ENCODE assay signal across 8 cellular contexts in genomic region chr17:8209909-8210760, GRCh38. TPM values are rescaled to one million over a fixed set of nuclear protein-coding genes. Genes with fewer than 3 reads are reported as not detected.
DNase-seq lines count a peak whose midpoint lies in the region; ATAC-seq, FAIRE-seq and TF ChIP-seq lines count a peak whose summit lies in the region.

Gene AURKB, minus strand, starts transcription at chr17:8210575. Its CDS starts 351 bp downstream, at chr17:8210224.

- no peak for TF ChIP-seq CTCF in vagina (IDR thresholded peaks at IDR 0.05)

- H3K4me1 Mint-ChIP-seq in T-helper 1 cell treated with Interleukin-12 subunit alpha and Interleukin-12 subunit beta and Interleukin-4 antibody, amounts not matched to agents 30 μg/mL and 1 μg/mL, for 36 hours (ENCODE audit: low read depth), result peaks cover 30% of the 10 kb centered on the region

- peak within 1 kb of the TSS; percentile 94 for H3K4me3 Mint-ChIP-seq in T-helper 1 cell treated with Interleukin-12 subunit alpha and Interleukin-12 subunit beta and Interleukin-4 antibody, amounts not matched to agents 30 μg/mL and 1 μg/mL, for 36 hours

- ATAC-seq in HG02840 (IDR thresholded peaks at IDR 0.05; ENCODE audit: low FRiP score, unreplicated experiment) (peak; percentile 82), left ventricle myocardium superior (peak; percentile 98)

- peak within 1 kb of the TSS; percentile 90 for H3K27ac ChIP-seq in vagina

- H3K36me3 Mint-ChIP-seq in T-helper 1 cell treated with Interleukin-12 subunit alpha and Interleukin-12 subunit beta and Interleukin-4 antibody, amounts not matched to agents 30 μg/mL and 1 μg/mL, for 36 hours (ENCODE audit: low read depth), result peaks cover 18% of the 10 kb centered on the region

- intact Hi-C loops in left ventricle myocardium superior (cut with micrococcal nuclease), result no loop called here
- intact Hi-C loops in vagina (cut with DNase I), result no loop called here

- H3K4me1 ChIP-seq in vagina, result peaks cover 12% of the 10 kb centered on the region

- peak within 1 kb of the TSS; percentile 90 for H3K27ac Mint-ChIP-seq in T-helper 1 cell treated with Interleukin-12 subunit alpha and Interleukin-12 subunit beta and Interleukin-4 antibody, amounts not matched to agents 30 μg/mL and 1 μg/mL, for 36 hours

- peak; percentile 97 for FAIRE-seq in GM12892 (lab: Jason Lieb, UNC)

- H3K27me3 ChIP-seq in vagina, result no peaks in the 10 kb centered on the region

- peak within 1 kb of the TSS; percentile 57 to 60 for H3K4me3 ChIP-seq in vagina

- no peaks in the 10 kb centered on the region for H3K9me3 ChIP-seq in vagina

- peak; percentile 97 for DNase-seq in GM12892 (ENCODE audit: insufficient read length)
- peak; percentile 70 for DNase-seq in NCI-H1436 treated with DMSO at 0.1 percent for 48 hours (lab: John Stamatoyannopoulos, UW)
- peak; percentile 96 for DNase-seq in amniotic stem cell (lab: John Stamatoyannopoulos, UW)
- DNase-seq in left ventricle myocardium superior, result peak; percentile 93
- peak; percentile 83 for DNase-seq in pulmonary artery endothelial cell (ENCODE audit: low read depth, low spot score)
- DNase-seq in vagina (ENCODE audit: extremely low spot score in 2 of 2), result peak in 1 of 2 donors; percentile 93

- no peaks in the 10 kb centered on the region for H3K9me3 Mint-ChIP-seq in T-helper 1 cell treated with Interleukin-12 subunit alpha and Interleukin-12 subunit beta and Interleukin-4 antibody, amounts not matched to agents 30 μg/mL and 1 μg/mL, for 36 hours

- H3K36me3 ChIP-seq in vagina, result no peaks in the 10 kb centered on the region

- TF ChIP-seq POLR2A in GM12892 (IDR thresholded peaks at IDR 0.05; ENCODE audit: low read depth, low read length) (peak; percentile 85), vagina (IDR thresholded peaks at IDR 0.05) (no peak)

- H3K27me3 Mint-ChIP-seq in T-helper 1 cell treated with Interleukin-12 subunit alpha and Interleukin-12 subunit beta and Interleukin-4 antibody, amounts not matched to agents 30 μg/mL and 1 μg/mL, for 36 hours (ENCODE audit: low read depth), result no peaks in the 10 kb centered on the region

RNA-seq across cellular contexts. Expression of gene AURKB, which starts in this region (rescaled TPM):
- polyA plus RNA-seq in GM12892 (2012; ENCODE audit: missing spikeins), result 62.4 TPM
- total RNA-seq in left ventricle myocardium superior, result 0.47 TPM
- total RNA-seq in pulmonary artery endothelial cell, result 34.4 and 60.2 TPM in 2 replicates
- not detected for total RNA-seq in vagina

Comparison
In these comparisons a context has a peak if more than half of its experiments do, and no peak if none do; other contexts are left out.
1. RNA of gene AURKB (total RNA-seq): 34.4 to 60.2 TPM in pulmonary artery endothelial cell; not detected in vagina (single experiment) and 0.47 TPM in left ventricle myocardium superior (single experiment); every median in the first group is over 10 times any median in the second.
2. Peak in DNase-seq and ATAC-seq in left ventricle myocardium superior; RNA of the gene not detected or under 1 TPM.